In the genomic region with DNA sequence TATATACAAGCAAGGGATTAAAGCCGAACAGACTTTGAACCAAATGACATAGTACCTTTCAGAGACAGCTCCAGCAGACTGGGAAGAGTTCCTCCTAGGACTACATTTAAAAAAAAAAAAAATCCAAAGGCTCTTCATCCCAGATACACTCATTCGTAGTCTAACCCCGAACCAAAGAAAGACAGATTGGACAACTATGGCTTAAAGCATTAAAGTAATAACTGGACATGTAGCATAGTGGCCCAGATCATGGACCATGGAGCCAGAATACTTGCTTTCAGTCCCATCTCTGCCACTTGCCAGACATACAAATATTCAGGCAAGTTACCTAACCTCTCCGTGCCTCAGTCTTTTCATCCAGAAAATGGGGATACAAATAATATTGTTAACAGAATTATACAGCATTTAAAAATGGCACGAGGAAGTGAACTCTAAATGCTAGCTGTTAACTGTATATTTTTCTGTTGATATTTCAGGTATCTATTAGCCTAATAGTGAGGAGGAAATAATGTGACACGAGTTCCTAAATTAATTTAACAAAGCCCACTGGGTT, we compare ENCODE assay signal across 11 cellular contexts.
DNase-seq lines count a peak whose midpoint lies in the region; ATAC-seq lines count a peak whose summit lies in the region.
"Had no signal": no experiment of that assay in that cellular context is flagged by ENCODE, and none has a peak within 500 bp of the region (broad histone marks: within the 10 kb centered on the region; RNA-seq: fewer than 3 reads in every experiment).

No MANE protein-coding gene starts in this region.

- peak overlapping the region; percentile 100 for H3K27ac Mint-ChIP-seq in stimulated activated naive CD8-positive, alpha-beta T cell treated with anti-CD3 and anti-CD28 coated beads, Interleukin-15, Interleukin-2, amounts not matched to agents 100 ng/mL and 50 ng/mL, for 24 hours
- H3K27ac Mint-ChIP-seq in activated T-helper 17 cell treated with anti-CD3 and anti-CD28 coated beads, Interleukin-2, amount 50 U/mL, for 72 hours: peak overlapping the region; percentile 99
- H3K27ac Mint-ChIP-seq in naive B cell: peak overlapping the region; percentile 82 to 97 (median 92)
- no peak overlapping the region for H3K27ac Mint-ChIP-seq in T-helper 2 cell treated with Interferon-gamma antibody and Interleukin-4, amounts not matched to agents 5 μg/mL and 100 μg/mL, for 36 hours

- H3K4me1 Mint-ChIP-seq in stimulated activated naive CD8-positive, alpha-beta T cell treated with anti-CD3 and anti-CD28 coated beads, Interleukin-15, Interleukin-2, amounts not matched to agents 100 ng/mL and 50 ng/mL, for 24 hours (ENCODE audit: low read depth): peaks cover 86% of the 10 kb centered on the region
- peaks cover 57% of the 10 kb centered on the region for H3K4me1 Mint-ChIP-seq in activated T-helper 17 cell treated with anti-CD3 and anti-CD28 coated beads, Interleukin-2, amount 50 U/mL, for 72 hours
- peaks cover 44 to 75% (median 72%) of the 10 kb centered on the region in 3 donors for H3K4me1 Mint-ChIP-seq in naive B cell
- H3K4me1 Mint-ChIP-seq in T-helper 2 cell treated with Interferon-gamma antibody and Interleukin-4, amounts not matched to agents 5 μg/mL and 100 μg/mL, for 36 hours (ENCODE audit: low read depth): peaks cover 52% of the 10 kb centered on the region

- H3K9me3 Mint-ChIP-seq in stimulated activated naive CD8-positive, alpha-beta T cell treated with anti-CD3 and anti-CD28 coated beads, Interleukin-15, Interleukin-2, amounts not matched to agents 100 ng/mL and 50 ng/mL, for 24 hours: no peaks in the 10 kb centered on the region
- no peaks in the 10 kb centered on the region for H3K9me3 Mint-ChIP-seq in activated T-helper 17 cell treated with anti-CD3 and anti-CD28 coated beads, Interleukin-2, amount 50 U/mL, for 72 hours
- peaks cover 0 to 4% (median 0%) of the 10 kb centered on the region in 7 donors for H3K9me3 Mint-ChIP-seq in naive B cell
- H3K9me3 Mint-ChIP-seq in T-helper 2 cell treated with Interferon-gamma antibody and Interleukin-4, amounts not matched to agents 5 μg/mL and 100 μg/mL, for 36 hours: no peaks in the 10 kb centered on the region
- H3K9me3 Mint-ChIP-seq: dendritic cell treated with granulocyte-macrophage colony-stimulating factor and Interleukin-4, amounts not matched to agents 40 ng/mL and 50 ng/mL, for 4 days had no signal

- H3K4me3 Mint-ChIP-seq in stimulated activated naive CD8-positive, alpha-beta T cell treated with anti-CD3 and anti-CD28 coated beads, Interleukin-15, Interleukin-2, amounts not matched to agents 100 ng/mL and 50 ng/mL, for 24 hours: peak overlapping the region; percentile 89
- peak overlapping the region; percentile 89 for H3K4me3 Mint-ChIP-seq in activated T-helper 17 cell treated with anti-CD3 and anti-CD28 coated beads, Interleukin-2, amount 50 U/mL, for 72 hours
- H3K4me3 Mint-ChIP-seq in naive B cell: peak overlapping the region in 4 of 8 donors; percentile 6 to 39 (median 20)
- no peak overlapping the region for H3K4me3 Mint-ChIP-seq in T-helper 2 cell treated with Interferon-gamma antibody and Interleukin-4, amounts not matched to agents 5 μg/mL and 100 μg/mL, for 36 hours
- H3K4me3 Mint-ChIP-seq: dendritic cell treated with granulocyte-macrophage colony-stimulating factor and Interleukin-4, amounts not matched to agents 40 ng/mL and 50 ng/mL, for 4 days had no signal

- no peak for DNase-seq in stimulated activated naive CD8-positive, alpha-beta T cell treated with anti-CD3 and anti-CD28 coated beads, Interleukin-15, Interleukin-2, amounts not matched to agents 100 U/mL and 50 U/mL, for 24 hours
- DNase-seq in naive B cell: no peak
- DNase-seq in stimulated activated CD4-positive, alpha-beta T cell treated with anti-CD3 and anti-CD28 coated beads, Interleukin-15, amount 100 ng/mL, for 24 hours: no peak
- DNase-seq in T-helper 2 cell treated with Interferon-gamma antibody and Interleukin-4, amounts not matched to agents 5 μg/mL and 100 μg/mL, for 36 hours (ENCODE audit: low spot score): no peak
- DNase-seq: aorta, occipital lobe had no signal

- peaks cover 4% of the 10 kb centered on the region for H3K27me3 Mint-ChIP-seq in stimulated activated naive CD8-positive, alpha-beta T cell treated with anti-CD3 and anti-CD28 coated beads, Interleukin-15, Interleukin-2, amounts not matched to agents 100 ng/mL and 50 ng/mL, for 24 hours
- no peaks in the 10 kb centered on the region for H3K27me3 Mint-ChIP-seq in activated T-helper 17 cell treated with anti-CD3 and anti-CD28 coated beads, Interleukin-2, amount 50 U/mL, for 72 hours
- H3K27me3 Mint-ChIP-seq in naive B cell: no peaks in the 10 kb centered on the region
- H3K27me3 Mint-ChIP-seq in T-helper 2 cell treated with Interferon-gamma antibody and Interleukin-4, amounts not matched to agents 5 μg/mL and 100 μg/mL, for 36 hours (ENCODE audit: low read depth): no peaks in the 10 kb centered on the region
- H3K27me3 Mint-ChIP-seq: dendritic cell treated with granulocyte-macrophage colony-stimulating factor and Interleukin-4, amounts not matched to agents 40 ng/mL and 50 ng/mL, for 4 days had no signal

- H3K36me3 Mint-ChIP-seq in stimulated activated naive CD8-positive, alpha-beta T cell treated with anti-CD3 and anti-CD28 coated beads, Interleukin-15, Interleukin-2, amounts not matched to agents 100 ng/mL and 50 ng/mL, for 24 hours (ENCODE audit: low read depth): peaks cover 40% of the 10 kb centered on the region
- peaks cover 78% of the 10 kb centered on the region for H3K36me3 Mint-ChIP-seq in activated T-helper 17 cell treated with anti-CD3 and anti-CD28 coated beads, Interleukin-2, amount 50 U/mL, for 72 hours (ENCODE audit: low read depth)
- H3K36me3 Mint-ChIP-seq in naive B cell: peaks cover 0 to 15% of the 10 kb centered on the region in 2 donors
- peaks cover 15% of the 10 kb centered on the region for H3K36me3 Mint-ChIP-seq in T-helper 2 cell treated with Interferon-gamma antibody and Interleukin-4, amounts not matched to agents 5 μg/mL and 100 μg/mL, for 36 hours (ENCODE audit: low read depth)

- ATAC-seq in stimulated activated naive CD8-positive, alpha-beta T cell treated with anti-CD3 and anti-CD28 coated beads, Interleukin-15, Interleukin-2, amounts not matched to agents 100 U/mL and 50 U/mL, for 24 hours: no peak
- ATAC-seq in activated T-helper 17 cell treated with anti-CD3 and anti-CD28 coated beads, Interleukin-2, amount 50 U/mL, for 72 hours (replicated peaks): no peak
- ATAC-seq in naive B cell (ENCODE audit: low read depth in 2 of 2) (no peak), esophagus mucosa (no peak), HG02588 (IDR thresholded peaks at IDR 0.05; ENCODE audit: unreplicated experiment) (no peak)
